Comparison of ENCODE assay signal across 28 cellular contexts in the genomic region with DNA sequence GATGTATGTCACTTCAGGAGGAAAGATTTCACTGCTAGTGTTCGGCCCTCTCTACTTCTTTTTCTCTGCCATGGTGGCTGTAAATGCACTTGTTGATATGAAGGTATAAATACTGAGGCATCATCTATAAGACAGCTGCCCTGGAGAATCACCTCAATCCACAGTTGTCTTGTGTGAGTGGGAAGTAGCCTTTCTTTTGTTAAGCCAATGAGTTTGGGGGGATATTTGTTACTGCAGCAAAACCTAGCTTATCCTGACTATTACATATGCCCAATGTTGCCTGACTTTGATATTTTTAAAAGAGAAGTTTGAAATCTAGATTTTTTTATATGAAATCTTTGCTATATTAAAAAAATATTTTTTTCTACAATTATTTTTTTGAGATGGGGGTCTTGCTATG.
"Had no signal": no experiment of that assay in that cellular context is flagged by ENCODE, and none has a peak within 500 bp of the region (broad histone marks: within the 10 kb centered on the region; RNA-seq: fewer than 3 reads in every experiment).

No MANE protein-coding gene starts in this region.

- H3K27me3 ChIP-seq: ovary, suprapubic skin, testis, tibial artery, transverse colon, upper lobe of right lung, uterus had no signal

- DNase-seq: natural killer cell; occipital lobe; ovary; posterior cingulate gyrus; psoas muscle; right cardiac atrium; spleen; stimulated activated CD4-positive, alpha-beta T cell treated with anti-CD3 and anti-CD28 coated beads, Interleukin-12 subunit alpha, Interleukin-12 subunit beta, amount 100 ng/mL, for 4 hours; stimulated activated CD4-positive, alpha-beta T cell treated with anti-CD3 and anti-CD28 coated beads, Interleukin-1b, Interleukin-23, amount 100 ng/mL, for 48 hours; stimulated activated CD4-positive, alpha-beta T cell treated with anti-CD3 and anti-CD28 coated beads, Interleukin-4, amount 100 ng/mL, for 1 hour; stimulated activated CD4-positive, alpha-beta T cell treated with anti-CD3 and anti-CD28 coated beads, Interleukin-4, amount 100 ng/mL, for 4 hours; stimulated activated CD8-positive, alpha-beta memory T cell treated with anti-CD3 and anti-CD28 coated beads, Interleukin-4, amount 100 ng/mL, for 48 hours; stimulated activated naive CD4-positive, alpha-beta T cell; stimulated activated naive CD8-positive, alpha-beta T cell treated with anti-CD3 and anti-CD28 coated beads, Interleukin-15, amount 100 ng/mL, for 72 hours; stimulated activated naive CD8-positive, alpha-beta T cell treated with anti-CD3 and anti-CD28 coated beads, Interleukin-15, Interleukin-2, amounts not matched to agents 100 U/mL and 50 U/mL, for 24 hours; substantia nigra; testis; tibial artery; transverse colon; upper lobe of right lung; uterus had no signal

- H3K9me3 ChIP-seq: ovary, psoas muscle, suprapubic skin, testis, tibial artery, transverse colon, upper lobe of right lung, uterus had no signal

- H3K9ac ChIP-seq: neural progenitor cell, parathyroid adenoma had no signal

- H2AFZ ChIP-seq: neural progenitor cell, parathyroid adenoma had no signal

- H3K36me3 ChIP-seq: neural progenitor cell, ovary, spleen, suprapubic skin, tibial artery, transverse colon, upper lobe of right lung, uterus had no signal

- H3K4me2 ChIP-seq: neural progenitor cell, smooth muscle cell had no signal

- ATAC-seq: natural killer cell; psoas muscle; right cardiac atrium; sciatic nerve; stimulated activated memory B cell treated with anti-CD40 and anti-IgM and Interleukin-4, amounts not matched to agents 10 μg/mL and 1 μg/mL and 100 μg/mL, for 72 hours; stimulated activated naive CD8-positive, alpha-beta T cell treated with anti-CD3 and anti-CD28 coated beads, Interleukin-15, amount 100 ng/mL, for 72 hours; stimulated activated naive CD8-positive, alpha-beta T cell treated with anti-CD3 and anti-CD28 coated beads, Interleukin-15, Interleukin-2, amounts not matched to agents 100 U/mL and 50 U/mL, for 24 hours; upper lobe of right lung had no signal

- H3K4me3 ChIP-seq: neural progenitor cell, ovary, psoas muscle, skin epidermis, smooth muscle cell, spleen, suprapubic skin, testis, tibial artery, transverse colon, upper lobe of right lung, uterus had no signal

- H3K27ac ChIP-seq: neural progenitor cell, ovary, skin epidermis, spleen, suprapubic skin, testis, tibial artery, transverse colon, upper lobe of right lung, uterus had no signal
